In the genomic region with DNA sequence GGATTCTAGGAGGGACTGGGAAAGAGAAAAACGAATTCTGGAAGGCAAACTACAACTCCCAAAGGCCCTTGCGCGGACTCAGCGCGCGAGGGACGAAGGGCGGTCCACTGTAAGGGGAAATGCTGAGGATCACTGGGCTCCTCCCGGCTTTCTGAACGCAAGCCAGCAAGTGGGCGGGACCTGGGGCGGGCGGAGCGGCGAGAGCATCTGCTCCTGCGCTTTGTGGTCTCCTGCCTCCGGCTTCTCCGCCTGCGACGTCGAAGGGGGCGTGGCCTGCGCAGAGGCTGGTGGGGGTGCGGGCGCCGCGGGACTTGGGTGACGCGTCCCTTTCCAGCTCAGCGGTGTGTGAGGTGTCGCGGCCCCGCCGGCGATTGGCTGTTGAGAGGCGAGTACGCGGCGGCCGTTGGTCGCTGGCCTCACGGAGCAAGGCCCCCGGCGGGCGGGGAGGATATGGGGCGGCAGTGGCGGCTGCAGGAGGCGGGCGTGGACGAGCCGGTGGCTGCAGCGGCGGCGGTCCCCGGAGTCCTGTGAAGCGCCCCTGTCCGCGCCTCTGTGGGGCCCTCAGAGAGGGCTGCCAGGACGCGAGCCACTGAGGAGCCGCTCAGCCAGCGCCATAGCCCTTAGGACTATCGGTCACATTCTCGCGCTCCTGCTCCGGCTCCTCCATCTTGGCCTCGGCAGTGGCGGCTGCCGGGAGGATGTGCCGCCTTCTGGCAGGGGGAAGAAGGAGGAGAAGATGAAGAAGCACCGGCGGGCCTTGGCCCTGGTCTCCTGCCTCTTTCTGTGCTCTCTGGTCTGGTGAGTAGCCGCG, we compare ENCODE assay signal across 8 cellular contexts. TPM values are rescaled to one million over a fixed set of nuclear protein-coding genes. Genes with fewer than 3 reads are reported as not detected.
DNase-seq lines count a peak whose midpoint lies in the region; ATAC-seq and TF ChIP-seq lines count a peak whose summit lies in the region.

A gene with protein sequence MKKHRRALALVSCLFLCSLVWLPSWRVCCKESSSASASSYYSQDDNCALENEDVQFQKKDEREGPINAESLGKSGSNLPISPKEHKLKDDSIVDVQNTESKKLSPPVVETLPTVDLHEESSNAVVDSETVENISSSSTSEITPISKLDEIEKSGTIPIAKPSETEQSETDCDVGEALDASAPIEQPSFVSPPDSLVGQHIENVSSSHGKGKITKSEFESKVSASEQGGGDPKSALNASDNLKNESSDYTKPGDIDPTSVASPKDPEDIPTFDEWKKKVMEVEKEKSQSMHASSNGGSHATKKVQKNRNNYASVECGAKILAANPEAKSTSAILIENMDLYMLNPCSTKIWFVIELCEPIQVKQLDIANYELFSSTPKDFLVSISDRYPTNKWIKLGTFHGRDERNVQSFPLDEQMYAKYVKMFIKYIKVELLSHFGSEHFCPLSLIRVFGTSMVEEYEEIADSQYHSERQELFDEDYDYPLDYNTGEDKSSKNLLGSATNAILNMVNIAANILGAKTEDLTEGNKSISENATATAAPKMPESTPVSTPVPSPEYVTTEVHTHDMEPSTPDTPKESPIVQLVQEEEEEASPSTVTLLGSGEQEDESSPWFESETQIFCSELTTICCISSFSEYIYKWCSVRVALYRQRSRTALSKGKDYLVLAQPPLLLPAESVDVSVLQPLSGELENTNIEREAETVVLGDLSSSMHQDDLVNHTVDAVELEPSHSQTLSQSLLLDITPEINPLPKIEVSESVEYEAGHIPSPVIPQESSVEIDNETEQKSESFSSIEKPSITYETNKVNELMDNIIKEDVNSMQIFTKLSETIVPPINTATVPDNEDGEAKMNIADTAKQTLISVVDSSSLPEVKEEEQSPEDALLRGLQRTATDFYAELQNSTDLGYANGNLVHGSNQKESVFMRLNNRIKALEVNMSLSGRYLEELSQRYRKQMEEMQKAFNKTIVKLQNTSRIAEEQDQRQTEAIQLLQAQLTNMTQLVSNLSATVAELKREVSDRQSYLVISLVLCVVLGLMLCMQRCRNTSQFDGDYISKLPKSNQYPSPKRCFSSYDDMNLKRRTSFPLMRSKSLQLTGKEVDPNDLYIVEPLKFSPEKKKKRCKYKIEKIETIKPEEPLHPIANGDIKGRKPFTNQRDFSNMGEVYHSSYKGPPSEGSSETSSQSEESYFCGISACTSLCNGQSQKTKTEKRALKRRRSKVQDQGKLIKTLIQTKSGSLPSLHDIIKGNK (N-terminal part only) (plus strand): TSS at position 451 of the 811 bp plus-strand sequence. CDS start 286 bp downstream, at position 737.

- CTCF ChIA-PET in activated CD4-positive, alpha-beta memory T cell treated with anti-CD3 and anti-CD28 coated beads for 36 hours (lab: Charles Lee): interaction anchor here (1.1 to 1.2 kb wide), 3 partner anchors 89 to 197 kb away, joined by 4 to 5 read pairs (median 5); a partner anchor contains a TSS

- peaks cover 4% of the 10 kb centered on the region for H3K27me3 Mint-ChIP-seq in activated CD4-positive, alpha-beta memory T cell treated with anti-CD3 and anti-CD28 coated beads for 36 hours

- peak; percentile 100 for TF ChIP-seq POLR2A in right lobe of liver (IDR thresholded peaks at IDR 0.05)

- ATAC-seq in GM19438 (IDR thresholded peaks at IDR 0.05; ENCODE audit: low read depth, unreplicated experiment) (peak; percentile 81), HG03575 (IDR thresholded peaks at IDR 0.05; ENCODE audit: extremely low read depth, insufficient number of reproducible peaks, low FRiP score, unreplicated experiment) (peak; percentile 42), right lobe of liver (peak; percentile 93 to 96 (median 94))

- H3K27ac Mint-ChIP-seq in activated CD4-positive, alpha-beta memory T cell treated with anti-CD3 and anti-CD28 coated beads for 36 hours: peak within 1 kb of the TSS; percentile 100

- peak within 1 kb of the TSS; percentile 95 to 99 (median 96) for H3K27ac ChIP-seq in right lobe of liver

- peak in 1 of 4 donors; percentile 15 for TF ChIP-seq CTCF in right lobe of liver (IDR thresholded peaks at IDR 0.05)

- DNase-seq in CD1c-positive myeloid dendritic cell (ENCODE audit: extremely low spot score): peak; percentile 100
- DNase-seq in NCI-H82 treated with DMSO at 0.1 percent for 48 hours (lab: John Stamatoyannopoulos, UW; ENCODE audit: unreplicated experiment): peak; percentile 98
- peak; percentile 100 for DNase-seq in activated CD4-positive, alpha-beta memory T cell treated with anti-CD3 and anti-CD28 coated beads for 36 hours
- DNase-seq in dermis microvascular lymphatic vessel endothelial cell (ENCODE audit: low read depth in 2 of 2): peak; percentile 97 to 100
- peak; percentile 100 for DNase-seq in right lobe of liver
- DNase-seq in stimulated activated CD4-positive, alpha-beta T cell treated with anti-CD3 and anti-CD28 coated beads, Interleukin-4, amount 100 ng/mL, for 4 hours: peak; percentile 99 to 100

- WGBS in right lobe of liver (ENCODE audit: insufficient coverage, low coverage, low lambda C conversion rate, missing lambda C conversion rate): under 1% methylated on average over 38 of the region's 74 CpGs

- H3K4me1 ChIP-seq in right lobe of liver: peaks cover 0 to 16% (median 5%) of the 10 kb centered on the region in 4 donors

- POLR2A ChIA-PET in activated CD4-positive, alpha-beta memory T cell treated with anti-CD3 and anti-CD28 coated beads for 36 hours (lab: Charles Lee): interaction anchor here (0.7 to 1.5 kb wide), 9 partner anchors 14 to 1335 kb away, joined by 3 to 5 read pairs (median 3); a partner anchor contains a TSS

- H3K27me3 ChIP-seq in right lobe of liver: no peaks in the 10 kb centered on the region

- H3K4me3 Mint-ChIP-seq in activated CD4-positive, alpha-beta memory T cell treated with anti-CD3 and anti-CD28 coated beads for 36 hours: peak within 1 kb of the TSS; percentile 90

- H3K36me3 ChIP-seq in right lobe of liver: no peaks in the 10 kb centered on the region

- H3K4me3 ChIP-seq in right lobe of liver: peak within 1 kb of the TSS; percentile 90 to 94 (median 91)

- no peaks in the 10 kb centered on the region for H3K9me3 Mint-ChIP-seq in activated CD4-positive, alpha-beta memory T cell treated with anti-CD3 and anti-CD28 coated beads for 36 hours

- H3K4me1 Mint-ChIP-seq in activated CD4-positive, alpha-beta memory T cell treated with anti-CD3 and anti-CD28 coated beads for 36 hours (ENCODE audit: low read depth): peaks cover 47% of the 10 kb centered on the region

- H3K9me3 ChIP-seq in right lobe of liver: no peaks in the 10 kb centered on the region

- no peaks in the 10 kb centered on the region for H3K36me3 Mint-ChIP-seq in activated CD4-positive, alpha-beta memory T cell treated with anti-CD3 and anti-CD28 coated beads for 36 hours

- intact Hi-C loops in activated CD4-positive, alpha-beta memory T cell treated with anti-CD3 and anti-CD28 coated beads for 36 hours (cut with micrococcal nuclease): loop anchor here (1.0 to 10.0 kb wide), 11 partner anchors 82 to 1622 kb away; a partner anchor contains a TSS
- intact Hi-C loops in right lobe of liver (cut with DNase I): no loop called here

RNA-seq across cellular contexts. Expression of the gene that starts here (rescaled TPM):
- total RNA-seq in activated CD4-positive, alpha-beta memory T cell treated with anti-CD3 and anti-CD28 coated beads for 36 hours: 10 to 100 TPM; 18.8 to 20.6 TPM
- total RNA-seq in dermis microvascular lymphatic vessel endothelial cell (12.5 and 15.2 TPM in 2 replicates), right lobe of liver (10 to 100 TPM in 3 of 6 experiments, 1 to 10 TPM in 3; 6.6 to 17.9 (median 11.2) TPM)

Comparison
In these comparisons a context has a peak if more than half of its experiments do, and no peak if none do; other contexts are left out.
1. Peak in every context shown above with its lines: DNase-seq, ATAC-seq, H3K4me3 ChIP-seq and H3K27ac ChIP-seq.
2. ATAC-seq: peak in every context shown above with its lines; median percentile 94 in right lobe of liver; 81 in GM19438; 42 in HG03575.